ENCODE assay signal across 1 cellular context in genomic region chr16:12120331-12120981, GRCh38.
TF ChIP-seq lines count a peak whose summit lies in the region.

No MANE protein-coding gene starts in this region.

TF ChIP-seq in HEK293, 187 proteins besides CTCF, POLR2A, EP300 and RAD21 (continued from another document and continues in another):
- TF ChIP-seq, protein P1, sequence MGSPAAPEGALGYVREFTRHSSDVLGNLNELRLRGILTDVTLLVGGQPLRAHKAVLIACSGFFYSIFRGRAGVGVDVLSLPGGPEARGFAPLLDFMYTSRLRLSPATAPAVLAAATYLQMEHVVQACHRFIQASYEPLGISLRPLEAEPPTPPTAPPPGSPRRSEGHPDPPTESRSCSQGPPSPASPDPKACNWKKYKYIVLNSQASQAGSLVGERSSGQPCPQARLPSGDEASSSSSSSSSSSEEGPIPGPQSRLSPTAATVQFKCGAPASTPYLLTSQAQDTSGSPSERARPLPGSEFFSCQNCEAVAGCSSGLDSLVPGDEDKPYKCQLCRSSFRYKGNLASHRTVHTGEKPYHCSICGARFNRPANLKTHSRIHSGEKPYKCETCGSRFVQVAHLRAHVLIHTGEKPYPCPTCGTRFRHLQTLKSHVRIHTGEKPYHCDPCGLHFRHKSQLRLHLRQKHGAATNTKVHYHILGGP (tag by site-specific recombination; IDR thresholded peaks at IDR 0.05) = no peak
- peak; percentile 100 for TF ChIP-seq ZNF639 (tag by site-specific recombination; IDR thresholded peaks at IDR 0.05)
- TF ChIP-seq, protein P2, sequence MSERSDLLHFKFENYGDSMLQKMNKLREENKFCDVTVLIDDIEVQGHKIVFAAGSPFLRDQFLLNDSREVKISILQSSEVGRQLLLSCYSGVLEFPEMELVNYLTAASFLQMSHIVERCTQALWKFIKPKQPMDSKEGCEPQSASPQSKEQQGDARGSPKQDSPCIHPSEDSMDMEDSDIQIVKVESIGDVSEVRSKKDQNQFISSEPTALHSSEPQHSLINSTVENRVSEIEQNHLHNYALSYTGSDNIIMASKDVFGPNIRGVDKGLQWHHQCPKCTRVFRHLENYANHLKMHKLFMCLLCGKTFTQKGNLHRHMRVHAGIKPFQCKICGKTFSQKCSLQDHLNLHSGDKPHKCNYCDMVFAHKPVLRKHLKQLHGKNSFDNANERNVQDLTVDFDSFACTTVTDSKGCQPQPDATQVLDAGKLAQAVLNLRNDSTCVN (tag by site-specific recombination; optimal IDR thresholded peaks at IDR 0.05) = no peak
- TF ChIP-seq ZNF660 (tag by site-specific recombination; IDR thresholded peaks at IDR 0.05) = 0 out of 2 replicates have a peak, but pooled peaks have one; percentile 74
- no peak for TF ChIP-seq ZNF223 (tag by site-specific recombination; IDR thresholded peaks at IDR 0.05)
- TF ChIP-seq ZNF132 (tag by site-specific recombination; IDR thresholded peaks at IDR 0.05; ENCODE audit: borderline replicate concordance) = no peak
- peak; percentile 31; the same call in 1 of the 2 replicates for TF ChIP-seq ZNF513 (tag by site-specific recombination; IDR thresholded peaks at IDR 0.05)
- no peak for TF ChIP-seq ZNF174 (tag by site-specific recombination; IDR thresholded peaks at IDR 0.05)
- TF ChIP-seq ZNF24 (tag by site-specific recombination; IDR thresholded peaks at IDR 0.05) = peak; percentile 98
- peak; percentile 100 for TF ChIP-seq SP7 (tag by site-specific recombination; IDR thresholded peaks at IDR 0.05)
- TF ChIP-seq ZNF768 (tag by site-specific recombination; IDR thresholded peaks at IDR 0.05) = no peak; the same call in 1 of the 2 replicates
- TF ChIP-seq, protein P3, sequence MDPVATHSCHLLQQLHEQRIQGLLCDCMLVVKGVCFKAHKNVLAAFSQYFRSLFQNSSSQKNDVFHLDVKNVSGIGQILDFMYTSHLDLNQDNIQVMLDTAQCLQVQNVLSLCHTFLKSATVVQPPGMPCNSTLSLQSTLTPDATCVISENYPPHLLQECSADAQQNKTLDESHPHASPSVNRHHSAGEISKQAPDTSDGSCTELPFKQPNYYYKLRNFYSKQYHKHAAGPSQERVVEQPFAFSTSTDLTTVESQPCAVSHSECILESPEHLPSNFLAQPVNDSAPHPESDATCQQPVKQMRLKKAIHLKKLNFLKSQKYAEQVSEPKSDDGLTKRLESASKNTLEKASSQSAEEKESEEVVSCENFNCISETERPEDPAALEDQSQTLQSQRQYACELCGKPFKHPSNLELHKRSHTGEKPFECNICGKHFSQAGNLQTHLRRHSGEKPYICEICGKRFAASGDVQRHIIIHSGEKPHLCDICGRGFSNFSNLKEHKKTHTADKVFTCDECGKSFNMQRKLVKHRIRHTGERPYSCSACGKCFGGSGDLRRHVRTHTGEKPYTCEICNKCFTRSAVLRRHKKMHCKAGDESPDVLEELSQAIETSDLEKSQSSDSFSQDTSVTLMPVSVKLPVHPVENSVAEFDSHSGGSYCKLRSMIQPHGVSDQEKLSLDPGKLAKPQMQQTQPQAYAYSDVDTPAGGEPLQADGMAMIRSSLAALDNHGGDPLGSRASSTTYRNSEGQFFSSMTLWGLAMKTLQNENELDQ (tag by site-specific recombination; IDR thresholded peaks at IDR 0.05; ENCODE audit: low read depth) = no peak
- no peak for TF ChIP-seq ZNF529 (tag by site-specific recombination; IDR thresholded peaks at IDR 0.05; ENCODE audit: insufficient replicate concordance)
- peak; percentile 28 for TF ChIP-seq ZNF654 (tag by site-specific recombination; IDR thresholded peaks at IDR 0.05; ENCODE audit: low read depth)
- TF ChIP-seq ZNF350 (tag by site-specific recombination; IDR thresholded peaks at IDR 0.05) = no peak
- no peak for TF ChIP-seq ZNF701 (tag by site-specific recombination; IDR thresholded peaks at IDR 0.05)
- no peak for TF ChIP-seq ZNF624 (tag by site-specific recombination; IDR thresholded peaks at IDR 0.05)
- TF ChIP-seq, protein P4, sequence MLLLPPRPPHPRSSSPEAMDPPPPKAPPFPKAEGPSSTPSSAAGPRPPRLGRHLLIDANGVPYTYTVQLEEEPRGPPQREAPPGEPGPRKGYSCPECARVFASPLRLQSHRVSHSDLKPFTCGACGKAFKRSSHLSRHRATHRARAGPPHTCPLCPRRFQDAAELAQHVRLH (tag by site-specific recombination; IDR thresholded peaks at IDR 0.05) = no peak; the same call in 1 of the 2 replicates
- no peak for TF ChIP-seq ZNF155 (tag by site-specific recombination; IDR thresholded peaks at IDR 0.05)
- no peak for TF ChIP-seq ZSCAN16 (tag by site-specific recombination; IDR thresholded peaks at IDR 0.05)
- no peak; the same call in 1 of the 2 replicates for TF ChIP-seq ZNF664 (tag by site-specific recombination; IDR thresholded peaks at IDR 0.05)
- TF ChIP-seq ZSCAN18 (tag by site-specific recombination; IDR thresholded peaks at IDR 0.05) = no peak
- peak; percentile 91 for TF ChIP-seq ZNF184 (tag by site-specific recombination; IDR thresholded peaks at IDR 0.05)
- TF ChIP-seq ZNF561 (tag by site-specific recombination; IDR thresholded peaks at IDR 0.05; ENCODE audit: borderline replicate concordance) = peak; percentile 93
- TF ChIP-seq ZNF248 (tag by site-specific recombination; IDR thresholded peaks at IDR 0.05) = no peak
- no peak for TF ChIP-seq ZNF521 (tag by site-specific recombination; IDR thresholded peaks at IDR 0.05)
- peak; percentile 93 for TF ChIP-seq ZFP69B (tag by site-specific recombination; IDR thresholded peaks at IDR 0.05)
- TF ChIP-seq, protein P5, sequence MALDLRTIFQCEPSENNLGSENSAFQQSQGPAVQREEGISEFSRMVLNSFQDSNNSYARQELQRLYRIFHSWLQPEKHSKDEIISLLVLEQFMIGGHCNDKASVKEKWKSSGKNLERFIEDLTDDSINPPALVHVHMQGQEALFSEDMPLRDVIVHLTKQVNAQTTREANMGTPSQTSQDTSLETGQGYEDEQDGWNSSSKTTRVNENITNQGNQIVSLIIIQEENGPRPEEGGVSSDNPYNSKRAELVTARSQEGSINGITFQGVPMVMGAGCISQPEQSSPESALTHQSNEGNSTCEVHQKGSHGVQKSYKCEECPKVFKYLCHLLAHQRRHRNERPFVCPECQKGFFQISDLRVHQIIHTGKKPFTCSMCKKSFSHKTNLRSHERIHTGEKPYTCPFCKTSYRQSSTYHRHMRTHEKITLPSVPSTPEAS (tag by site-specific recombination; IDR thresholded peaks at IDR 0.05) = peak; percentile 63; the same call in 1 of the 2 replicates
- TF ChIP-seq ZNF677 (tag by site-specific recombination; IDR thresholded peaks at IDR 0.05) = no peak
- 0 out of 2 replicates have a peak, but pooled peaks have one; percentile 30 for TF ChIP-seq REPIN1 (tag by site-specific recombination; IDR thresholded peaks at IDR 0.05; ENCODE audit: low read depth)
- TF ChIP-seq ZNF571 (tag by site-specific recombination; IDR thresholded peaks at IDR 0.05) = no peak
- TF ChIP-seq ZNF585B (tag by site-specific recombination; IDR thresholded peaks at IDR 0.05) = no peak
- TF ChIP-seq BCL11B (tag by site-specific recombination; IDR thresholded peaks at IDR 0.05; ENCODE audit: low read depth) = no peak
- peak; percentile 78 for TF ChIP-seq ZNF146 (tag by site-specific recombination; IDR thresholded peaks at IDR 0.05)
- TF ChIP-seq, protein P6, sequence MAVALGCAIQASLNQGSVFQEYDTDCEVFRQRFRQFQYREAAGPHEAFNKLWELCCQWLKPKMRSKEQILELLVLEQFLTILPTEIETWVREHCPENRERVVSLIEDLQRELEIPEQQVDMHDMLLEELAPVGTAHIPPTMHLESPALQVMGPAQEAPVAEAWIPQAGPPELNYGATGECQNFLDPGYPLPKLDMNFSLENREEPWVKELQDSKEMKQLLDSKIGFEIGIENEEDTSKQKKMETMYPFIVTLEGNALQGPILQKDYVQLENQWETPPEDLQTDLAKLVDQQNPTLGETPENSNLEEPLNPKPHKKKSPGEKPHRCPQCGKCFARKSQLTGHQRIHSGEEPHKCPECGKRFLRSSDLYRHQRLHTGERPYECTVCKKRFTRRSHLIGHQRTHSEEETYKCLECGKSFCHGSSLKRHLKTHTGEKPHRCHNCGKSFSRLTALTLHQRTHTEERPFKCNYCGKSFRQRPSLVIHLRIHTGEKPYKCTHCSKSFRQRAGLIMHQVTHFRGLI (tag by site-specific recombination; IDR thresholded peaks at IDR 0.05) = peak; percentile 46; the same call in 1 of the 2 replicates
- TF ChIP-seq ZFHX2 (tag by site-specific recombination; conservative IDR thresholded peaks at IDR 0.05) = no peak; the same call in 1 of the 2 replicates
- peak; percentile 72 for TF ChIP-seq PRDM6 (tag by site-specific recombination; IDR thresholded peaks at IDR 0.05)
- TF ChIP-seq PRDM1 (tag by site-specific recombination; IDR thresholded peaks at IDR 0.05) = no peak
- TF ChIP-seq ZNF394 (tag by site-specific recombination; IDR thresholded peaks at IDR 0.05; ENCODE audit: borderline replicate concordance) = peak; percentile 78; the same call in 1 of the 2 replicates
- TF ChIP-seq, protein P7, sequence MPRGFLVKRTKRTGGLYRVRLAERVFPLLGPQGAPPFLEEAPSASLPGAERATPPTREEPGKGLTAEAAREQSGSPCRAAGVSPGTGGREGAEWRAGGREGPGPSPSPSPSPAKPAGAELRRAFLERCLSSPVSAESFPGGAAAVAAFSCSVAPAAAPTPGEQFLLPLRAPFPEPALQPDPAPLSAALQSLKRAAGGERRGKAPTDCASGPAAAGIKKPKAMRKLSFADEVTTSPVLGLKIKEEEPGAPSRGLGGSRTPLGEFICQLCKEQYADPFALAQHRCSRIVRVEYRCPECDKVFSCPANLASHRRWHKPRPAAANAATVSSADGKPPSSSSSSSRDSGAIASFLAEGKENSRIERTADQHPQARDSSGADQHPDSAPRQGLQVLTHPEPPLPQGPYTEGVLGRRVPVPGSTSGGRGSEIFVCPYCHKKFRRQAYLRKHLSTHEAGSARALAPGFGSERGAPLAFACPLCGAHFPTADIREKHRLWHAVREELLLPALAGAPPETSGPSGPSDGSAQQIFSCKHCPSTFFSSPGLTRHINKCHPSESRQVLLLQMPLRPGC (tag by site-specific recombination; IDR thresholded peaks at IDR 0.05) = peak; percentile 100
- peak; percentile 81 for TF ChIP-seq ZNF76 (tag by site-specific recombination; IDR thresholded peaks at IDR 0.05; ENCODE audit: borderline replicate concordance, low read depth)
- no peak for TF ChIP-seq ZNF157 (tag by site-specific recombination; IDR thresholded peaks at IDR 0.05)
- TF ChIP-seq ELK4 (IDR thresholded peaks at IDR 0.05; ENCODE audit: borderline replicate concordance, low read depth, low read length) = no peak
- TF ChIP-seq ZNF23 (tag by site-specific recombination; IDR thresholded peaks at IDR 0.05; ENCODE audit: borderline replicate concordance) = no peak
- TF ChIP-seq ZNF311 (tag by site-specific recombination; IDR thresholded peaks at IDR 0.05; ENCODE audit: borderline replicate concordance) = no peak
- TF ChIP-seq ZNF221 (tag by site-specific recombination; IDR thresholded peaks at IDR 0.05; ENCODE audit: borderline replicate concordance) = no peak
- peak; percentile 91 for TF ChIP-seq GFI1B (tag by site-specific recombination; IDR thresholded peaks at IDR 0.05)
- peak; percentile 94 for TF ChIP-seq ZIC2 (tag by site-specific recombination; IDR thresholded peaks at IDR 0.05)
- no peak for TF ChIP-seq ZFP41 (tag by site-specific recombination; IDR thresholded peaks at IDR 0.05; ENCODE audit: borderline replicate concordance)
